34 cellular contexts compared by ENCODE assay signal in genomic region chr22:28766628-28767027, GRCh38.
"Had no signal": no experiment of that assay in that cellular context is flagged by ENCODE, and none has a peak within 500 bp of the region (broad histone marks: within the 10 kb centered on the region; RNA-seq: fewer than 3 reads in every experiment).

No MANE protein-coding gene starts in this region.

- DNase-seq: Karpas-422, Kasumi-1, MG63, MM.1S, MV-4-11, NCI-H1048, NCI-H1092, NCI-H1092 treated with DMSO at 0.1 percent for 48 hours, NCI-H1105, NCI-H1105 treated with DMSO at 0.1 percent for 48 hours, NCI-H1417, NCI-H1417 treated with DMSO at 0.1 percent for 48 hours, NCI-H1436, NCI-H1436 treated with DMSO at 0.1 percent for 48 hours, NCI-H146, NCI-H1694, NCI-H1694 treated with DMSO at 0.1 percent for 48 hours, NCI-H187, NCI-H187 treated with DMSO at 0.1 percent for 48 hours, NCI-H1930, NCI-H2029, NCI-H2029 treated with DMSO at 0.1 percent for 48 hours, NCI-H2081, NCI-H2081 treated with DMSO at 0.1 percent for 48 hours, NCI-H2107, NCI-H2171, NCI-H2171 treated with DMSO at 0.1 percent for 48 hours, NCI-H2227 treated with DMSO at 0.1 percent for 48 hours, NCI-H226, NCI-H345, NCI-H446, NCI-H446 treated with DMSO at 0.1 percent for 48 hours, NCI-H510A, NCI-H510A treated with DMSO at 0.1 percent for 48 hours had no signal

- H3K4me3 ChIP-seq: MG63 had no signal

- H3K27me3 ChIP-seq: MG63 had no signal

- H3K9me3 ChIP-seq: MG63 had no signal

- H3K36me3 ChIP-seq: MG63 had no signal
